Comparison of ENCODE assay signal across 18 cellular contexts in the genomic region with DNA sequence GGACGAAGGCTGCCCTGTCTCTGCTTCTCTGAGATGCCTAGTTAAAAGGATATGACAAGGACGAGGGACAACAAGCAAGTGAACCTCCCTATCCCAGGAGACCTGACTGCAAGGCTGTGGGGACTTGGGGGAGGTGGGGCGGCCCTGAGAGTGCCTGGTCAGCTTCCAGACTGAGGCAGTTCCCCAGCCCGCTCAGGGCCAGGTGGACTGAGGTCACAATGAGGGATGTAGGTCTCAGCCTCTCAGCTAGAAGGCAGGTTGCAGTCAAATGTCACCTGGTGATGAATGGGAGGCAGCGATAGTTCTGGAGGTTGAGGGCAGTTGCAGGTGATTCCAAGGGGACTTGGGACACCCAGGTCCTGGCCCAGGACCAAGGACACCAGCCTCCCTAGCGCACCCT. TPM values are rescaled to one million over a fixed set of nuclear protein-coding genes. Genes with fewer than 3 reads are reported as not detected.
DNase-seq lines count a peak whose midpoint lies in the region; FAIRE-seq and TF ChIP-seq lines count a peak whose summit lies in the region.
"Had no signal": no experiment of that assay in that cellular context is flagged by ENCODE, and none has a peak within 500 bp of the region (broad histone marks: within the 10 kb centered on the region; RNA-seq: fewer than 3 reads in every experiment).

No MANE protein-coding gene starts in this region.

- no peaks in the 10 kb centered on the region for H3K27me3 ChIP-seq in subcutaneous abdominal adipose tissue (ENCODE audit: control insufficient read depth in 5 of 5, insufficient read depth in 4 of 5, low read length in 5 of 5)
- H3K27me3 ChIP-seq: BLaER1 treated with 17β-estradiol and CSF1 and Interleukin-3, amounts not matched to agents 10 nM and 100 nM had no signal

- H3K9me3 Mint-ChIP-seq in activated T-cell treated with anti-CD3 and anti-CD28 coated beads, Interleukin-2, amount 50 U/mL, for 24 hours = no peaks in the 10 kb centered on the region
- no peaks in the 10 kb centered on the region for H3K9me3 Mint-ChIP-seq in endothelial cell (ENCODE audit: unreplicated experiment)
- H3K9me3 Mint-ChIP-seq: CD4-positive, alpha-beta T cell had no signal

- H3K9me3 ChIP-seq in subcutaneous abdominal adipose tissue (ENCODE audit: control insufficient read depth in 5 of 5, low read length in 5 of 5) (peaks cover 0 to 2% (median 0%) of the 10 kb centered on the region in 5 donors), kidney (ENCODE audit: control insufficient read depth in 1 of 2, low read length in 2 of 2) (no peaks in the 10 kb centered on the region)
- H3K9me3 ChIP-seq: BLaER1 treated with 17β-estradiol and CSF1 and Interleukin-3, amounts not matched to agents 10 nM and 100 nM had no signal

- no peak for FAIRE-seq in kidney (lab: Jason Lieb, UNC)
- FAIRE-seq: G401.6, GM12892 had no signal

- H3K36me3 ChIP-seq in subcutaneous abdominal adipose tissue (ENCODE audit: control insufficient read depth in 5 of 5, insufficient read depth in 5 of 5, low read length in 5 of 5) (peaks cover 0 to 80% (median 78%) of the 10 kb centered on the region in 5 donors), kidney (ENCODE audit: control insufficient read depth in 1 of 2, insufficient read depth in 2 of 2, low read length in 2 of 2) (peaks cover 32 to 63% of the 10 kb centered on the region in 2 donors)

- TF ChIP-seq CTCF in RWPE1 (conservative IDR thresholded peaks at IDR 0.05; ENCODE audit: low read depth) (no peak), endothelial cell (IDR thresholded peaks at IDR 0.05; ENCODE audit: unreplicated experiment) (no peak), kidney (IDR thresholded peaks at IDR 0.05; ENCODE audit: borderline replicate concordance, extremely low read depth, insufficient read depth) (no peak)

- peaks cover 7 to 36% (median 26%) of the 10 kb centered on the region in 5 donors for H3K4me1 ChIP-seq in subcutaneous abdominal adipose tissue (ENCODE audit: control insufficient read depth in 5 of 5, insufficient read depth in 5 of 5, low read length in 5 of 5)
- no peaks in the 10 kb centered on the region for H3K4me1 ChIP-seq in kidney (ENCODE audit: control insufficient read depth in 1 of 2, insufficient read depth in 1 of 2, low read depth in 1 of 2, low read length in 2 of 2)

- CTCF ChIA-PET in RWPE1 (lab: Yijun Ruan, JAX) = no interaction called here

- intact Hi-C loops in kidney (cut with DNase I) = no loop called here

- H3K9ac ChIP-seq in subcutaneous abdominal adipose tissue (ENCODE audit: low read length in 5 of 5) = no peak overlapping the region
- no peak overlapping the region for H3K9ac ChIP-seq in kidney (ENCODE audit: low read length in 2 of 2)

- DNase-seq in activated T-cell treated with anti-CD3 and anti-CD28 coated beads, Interleukin-2, amount 50 U/mL, for 24 hours = peak; percentile 23
- no peak for DNase-seq in activated T-cell treated with anti-CD3 and anti-CD28 coated beads, Interleukin-2, amount 50 U/mL, for 48 hours
- DNase-seq in RWPE1 (ENCODE audit: low spot score) (no peak), endothelial cell (ENCODE audit: low spot score) (no peak), NCI-H1694 (lab: John Stamatoyannopoulos, UW) (no peak), kidney (no peak), DMS 273 treated with DMSO at 0.1 percent for 48 hours (lab: John Stamatoyannopoulos, UW) (no peak)
- DNase-seq: AML-193; Calu3; CD4-positive, alpha-beta T cell; DMS153; DMS79 treated with DMSO at 0.1 percent for 48 hours; EL had no signal

- H3K27ac Mint-ChIP-seq in activated T-cell treated with anti-CD3 and anti-CD28 coated beads, Interleukin-2, amount 50 U/mL, for 24 hours = peak overlapping the region; percentile 8
- no peak overlapping the region for H3K27ac Mint-ChIP-seq in endothelial cell (ENCODE audit: unreplicated experiment)
- H3K27ac Mint-ChIP-seq: CD4-positive, alpha-beta T cell had no signal

- H3K27ac ChIP-seq in RWPE1 (peak overlapping the region; percentile 72), subcutaneous abdominal adipose tissue (ENCODE audit: low read depth, low read length) (peak overlapping the region; percentile 77), kidney (ENCODE audit: low read depth in 2 of 2, low read length in 2 of 2) (no peak overlapping the region)
- H3K27ac ChIP-seq: BLaER1 treated with 17β-estradiol and CSF1 and Interleukin-3, amounts not matched to agents 10 nM and 100 nM; HL-60 had no signal

- peaks cover under 1% of the 10 kb centered on the region for H3K4me1 Mint-ChIP-seq in activated T-cell treated with anti-CD3 and anti-CD28 coated beads, Interleukin-2, amount 50 U/mL, for 24 hours (ENCODE audit: low read depth)
- no peaks in the 10 kb centered on the region for H3K4me1 Mint-ChIP-seq in endothelial cell (ENCODE audit: unreplicated experiment)

- H3K4me3 ChIP-seq in subcutaneous abdominal adipose tissue (ENCODE audit: low read depth in 1 of 5, low read length in 5 of 5) (no peak overlapping the region), kidney (ENCODE audit: low read length in 2 of 2) (no peak overlapping the region)
- H3K4me3 ChIP-seq: BLaER1 treated with 17β-estradiol and CSF1 and Interleukin-3, amounts not matched to agents 10 nM and 100 nM had no signal

- POLR2A ChIA-PET in RWPE1 (lab: Yijun Ruan, JAX; ENCODE audit: low non-redundant PET) = no interaction called here

- H3K27me3 Mint-ChIP-seq in activated T-cell treated with anti-CD3 and anti-CD28 coated beads, Interleukin-2, amount 50 U/mL, for 24 hours = no peaks in the 10 kb centered on the region
- peaks cover 3% of the 10 kb centered on the region for H3K27me3 Mint-ChIP-seq in endothelial cell (ENCODE audit: unreplicated experiment)
- H3K27me3 Mint-ChIP-seq: CD4-positive, alpha-beta T cell had no signal

- H3K4me3 Mint-ChIP-seq in activated T-cell treated with anti-CD3 and anti-CD28 coated beads, Interleukin-2, amount 50 U/mL, for 24 hours = no peak overlapping the region
- peak overlapping the region; percentile 51 for H3K4me3 Mint-ChIP-seq in endothelial cell (ENCODE audit: unreplicated experiment)
- H3K4me3 Mint-ChIP-seq: CD4-positive, alpha-beta T cell had no signal

- H3K36me3 Mint-ChIP-seq in activated T-cell treated with anti-CD3 and anti-CD28 coated beads, Interleukin-2, amount 50 U/mL, for 24 hours (ENCODE audit: low read depth) = peaks cover 78% of the 10 kb centered on the region
- peaks cover 35% of the 10 kb centered on the region for H3K36me3 Mint-ChIP-seq in endothelial cell (ENCODE audit: low read depth, unreplicated experiment)

RNA-seq across cellular contexts. Expression of gene TKT, which starts 30.6 kb away (rescaled TPM):
- total RNA-seq in endothelial cell (ENCODE audit: unreplicated experiment) (305 TPM), kidney (182 TPM)
- 224 TPM for polyA plus RNA-seq in kidney (ENCODE audit: insufficient read depth, low read depth, low replicate concordance)

Comparison
In these comparisons a context has a peak if more than half of its experiments do, and no peak if none do; other contexts are left out.
1. H3K27ac ChIP-seq: peak in RWPE1 (single experiment) and subcutaneous abdominal adipose tissue (single experiment); none in kidney (0 of 2).